ENCODE assay signal across 12 cellular contexts in genomic region chr19:6586726-6587092, GRCh38. TPM values are rescaled to one million over a fixed set of nuclear protein-coding genes. Genes with fewer than 3 reads are reported as not detected.
DNase-seq lines count a peak whose midpoint lies in the region; ATAC-seq and TF ChIP-seq lines count a peak whose summit lies in the region.
"Had no signal": no experiment of that assay in that cellular context is flagged by ENCODE, and none has a peak within 500 bp of the region (broad histone marks: within the 10 kb centered on the region; RNA-seq: fewer than 3 reads in every experiment).

No MANE protein-coding gene starts in this region.

- BruUV-seq in Caco-2 (replicated peaks; lab: Mats Ljungman, UMichigan): no TSS peak

- POLR2A ChIA-PET in Caco-2 (lab: Charles Lee): interaction anchor here (0.6 to 0.7 kb wide), 2 partner anchors 152 to 1035 kb away, joined by 5 to 14 read pairs; no protein-coding TSS in a partner anchor

- H3K27ac Mint-ChIP-seq in Caco-2 (ENCODE audit: unreplicated experiment) (no peak overlapping the region), brain (peak overlapping the region in 1 of 5 experiments; percentile 3), nephron (no peak overlapping the region)

- CTCF ChIA-PET in Caco-2 (lab: Charles Lee): interaction anchor here (0.6 kb wide), 1 partner anchor 48 kb away, joined by 3 read pairs; no protein-coding TSS in a partner anchor

- peaks cover 2% of the 10 kb centered on the region; the same call in 1 of the 2 replicates for H3K27me3 ChIP-seq in Caco-2 (replicated peaks; ENCODE audit: control insufficient read depth, insufficient read depth, low read length)
- peaks cover 59% of the 10 kb centered on the region for H3K27me3 ChIP-seq in HUES6 (ENCODE audit: control insufficient read depth, insufficient read depth, low read length)

- no peak for ATAC-seq in HG03095 (IDR thresholded peaks at IDR 0.05; ENCODE audit: unreplicated experiment)
- ATAC-seq in GM19328 (IDR thresholded peaks at IDR 0.05; ENCODE audit: unreplicated experiment): no peak

- H3K9me3 ChIP-seq in Caco-2 (no peaks in the 10 kb centered on the region), HUES6 (ENCODE audit: control insufficient read depth, insufficient read depth, low read depth, low read length) (no peaks in the 10 kb centered on the region)
- H3K9me3 ChIP-seq: neutrophil had no signal

- DNase-seq in Caco-2: no peak
- DNase-seq in NCI-H1694 (lab: John Stamatoyannopoulos, UW): no peak
- DNase-seq in GM10266 (ENCODE audit: extremely low spot score): no peak
- DNase-seq: activated CD8-positive, alpha-beta memory T cell treated with anti-CD3 and anti-CD28 coated beads for 24 hours; NCI-H2171; SIG-M5 had no signal

- H3K4me1 Mint-ChIP-seq in Caco-2 (ENCODE audit: low read depth, unreplicated experiment): peaks cover 9% of the 10 kb centered on the region
- H3K4me1 Mint-ChIP-seq in brain: peaks cover 43% of the 10 kb centered on the region
- peaks cover 12% of the 10 kb centered on the region for H3K4me1 Mint-ChIP-seq in nephron

- H3K36me3 ChIP-seq in Caco-2 (ENCODE audit: control insufficient read depth, insufficient read depth, low read length) (no peaks in the 10 kb centered on the region), HUES6 (ENCODE audit: control insufficient read depth, insufficient read depth, low read length) (no peaks in the 10 kb centered on the region)
- H3K36me3 ChIP-seq: neutrophil had no signal

- H3K4me1 ChIP-seq in Caco-2 (no peaks in the 10 kb centered on the region), HUES6 (ENCODE audit: control insufficient read depth, insufficient read depth, low read length) (peaks cover 21% of the 10 kb centered on the region; the same call in 1 of the 2 replicates)

- intact Hi-C loops in Caco-2 (cut with micrococcal nuclease; ENCODE audit: unreplicated experiment): no loop called here

- no peaks in the 10 kb centered on the region for H3K9me3 Mint-ChIP-seq in Caco-2 (ENCODE audit: unreplicated experiment)
- H3K9me3 Mint-ChIP-seq in brain: peaks cover 0 to 7% (median 3%) of the 10 kb centered on the region in 5 experiments
- no peaks in the 10 kb centered on the region for H3K9me3 Mint-ChIP-seq in nephron

- peak overlapping the region; percentile 8 for H3K9ac ChIP-seq in HUES6 (ENCODE audit: low read length)

- H3K4me3 ChIP-seq in Caco-2 (ENCODE audit: low read depth, low read length) (peak overlapping the region; percentile 42), HUES6 (ENCODE audit: low read depth, low read length) (peak overlapping the region; percentile 62)

- H3K27ac ChIP-seq in HUES6 (ENCODE audit: low read depth, low read length): no peak overlapping the region
- H3K27ac ChIP-seq: neutrophil had no signal

- H3K36me3 Mint-ChIP-seq in Caco-2 (ENCODE audit: insufficient read depth, unreplicated experiment) (no peaks in the 10 kb centered on the region), brain (no peaks in the 10 kb centered on the region), nephron (ENCODE audit: low read depth) (no peaks in the 10 kb centered on the region)

- H3K27me3 Mint-ChIP-seq in Caco-2 (ENCODE audit: insufficient read depth, unreplicated experiment) (peaks cover 28% of the 10 kb centered on the region), brain (peaks cover 67% of the 10 kb centered on the region), nephron (ENCODE audit: low read depth) (peaks cover 90% of the 10 kb centered on the region)

- no peak for TF ChIP-seq CTCF in Caco-2 (IDR thresholded peaks at IDR 0.05; ENCODE audit: insufficient read depth in 1 of 2, low read depth in 1 of 2, low read length in 1 of 2, severe bottlenecking in 1 of 2, unreplicated experiment in 1 of 2)
- no peak for TF ChIP-seq CTCF in brain (conservative IDR thresholded peaks at IDR 0.05)
- no peak for TF ChIP-seq CTCF in nephron (IDR thresholded peaks at IDR 0.05; ENCODE audit: unreplicated experiment in 3 of 3)
- TF ChIP-seq CTCF in GM10266 (IDR thresholded peaks at IDR 0.05; ENCODE audit: control insufficient read depth, insufficient read depth, low read depth, missing control alignments): no peak

- peak overlapping the region; percentile 81 for H3K4me3 Mint-ChIP-seq in Caco-2 (ENCODE audit: unreplicated experiment)
- peak overlapping the region; percentile 68 to 83 (median 76) for H3K4me3 Mint-ChIP-seq in brain
- peak overlapping the region; percentile 5 to 61 (median 38) for H3K4me3 Mint-ChIP-seq in nephron

RNA-seq across cellular contexts. Expression of gene CD70, which starts 4.2 kb away (rescaled TPM):
- total RNA-seq in Caco-2 (2022): not detected in 2 replicates
- polyA plus RNA-seq in brain (ENCODE audit: insufficient read depth, low read depth, low replicate concordance): not detected

RNA-seq across cellular contexts. Expression of gene TNFSF9, which starts 55.9 kb away (rescaled TPM):
- total RNA-seq in Caco-2 (2022): 0.77 and 1.3 TPM in 2 replicates
- polyA plus RNA-seq in brain (ENCODE audit: insufficient read depth, low read depth, low replicate concordance): 1.2 TPM
